ENCODE assay signal across 15 cellular contexts in genomic region chr12:46208370-46208769, GRCh38.
DNase-seq lines count a peak whose midpoint lies in the region; ATAC-seq, FAIRE-seq and TF ChIP-seq lines count a peak whose summit lies in the region.
"Had no signal": no experiment of that assay in that cellular context is flagged by ENCODE, and none has a peak within 500 bp of the region (broad histone marks: within the 10 kb centered on the region; RNA-seq: fewer than 3 reads in every experiment).

No MANE protein-coding gene starts in this region.

- H3K36me3 Mint-ChIP-seq in activated naive CD8-positive, alpha-beta T cell: peaks cover 42% of the 10 kb centered on the region

- H3F3A ChIP-seq in DOHH2 (ENCODE audit: control insufficient read depth, insufficient read depth): no peaks in the 10 kb centered on the region

- H3K27me3 Mint-ChIP-seq in activated naive CD8-positive, alpha-beta T cell: no peaks in the 10 kb centered on the region

- H3K36me3 ChIP-seq in DOHH2 (ENCODE audit: control insufficient read depth, low read length) (peaks cover 99% of the 10 kb centered on the region), pancreas (peaks cover 0 to 18% (median 0%) of the 10 kb centered on the region in 3 donors)

- H3K4me3 Mint-ChIP-seq in activated naive CD8-positive, alpha-beta T cell: peak overlapping the region; percentile 74

- no peaks in the 10 kb centered on the region for H4K20me1 ChIP-seq in DOHH2 (ENCODE audit: control insufficient read depth, insufficient read depth, low read depth, low read length)

- ATAC-seq in pancreas: no peak
- no peak for ATAC-seq in HG03565 (IDR thresholded peaks at IDR 0.05; ENCODE audit: unreplicated experiment)
- ATAC-seq in GM18873 (IDR thresholded peaks at IDR 0.05; ENCODE audit: low FRiP score, unreplicated experiment): no peak

- H3K79me2 ChIP-seq in DOHH2 (ENCODE audit: control insufficient read depth, low read length): peaks cover 48% of the 10 kb centered on the region

- H3K4me1 Mint-ChIP-seq in activated naive CD8-positive, alpha-beta T cell (ENCODE audit: low read depth): peaks cover 89% of the 10 kb centered on the region

- H3K9me3 ChIP-seq in DOHH2 (ENCODE audit: control insufficient read depth, insufficient read depth, low read length): no peaks in the 10 kb centered on the region
- no peaks in the 10 kb centered on the region for H3K9me3 ChIP-seq in pancreas
- H3K9me3 ChIP-seq: thoracic aorta had no signal

- H3K4me3 ChIP-seq in DOHH2 (ENCODE audit: low read length) (no peak overlapping the region), pancreas (no peak overlapping the region)
- H3K4me3 ChIP-seq: thoracic aorta had no signal

- peaks cover 41% of the 10 kb centered on the region for H3K4me1 ChIP-seq in DOHH2 (ENCODE audit: control insufficient read depth, low read length)
- peaks cover 21 to 34% (median 21%) of the 10 kb centered on the region in 3 donors for H3K4me1 ChIP-seq in pancreas

- H3K4me2 ChIP-seq in DOHH2 (ENCODE audit: low read length): 0 out of 2 replicates have a peak overlapping the region, but pooled peaks have one; percentile 7

- intact Hi-C loops in pancreas (cut with DNase I): no loop called here

- H3K27me3 ChIP-seq in DOHH2 (ENCODE audit: control insufficient read depth, low read length) (no peaks in the 10 kb centered on the region), pancreas (no peaks in the 10 kb centered on the region)

- peak overlapping the region; percentile 98 for H3K27ac Mint-ChIP-seq in activated naive CD8-positive, alpha-beta T cell

- peak; percentile 67 for FAIRE-seq in pancreas (lab: Jason Lieb, UNC)
- FAIRE-seq: TTC549 had no signal

- no peaks in the 10 kb centered on the region for H3K9me2 ChIP-seq in DOHH2 (replicated peaks; ENCODE audit: control insufficient read depth, low read length)

- H3K9me3 Mint-ChIP-seq in activated naive CD8-positive, alpha-beta T cell (ENCODE audit: low read depth): peaks cover 3% of the 10 kb centered on the region

- H3K27ac ChIP-seq in DOHH2 (ENCODE audit: low read depth, low read length) (peak overlapping the region; percentile 30), pancreas (peak overlapping the region in 1 of 4 donors; percentile 67)

- DNase-seq in NCI-H510A treated with DMSO at 0.1 percent for 48 hours (lab: John Stamatoyannopoulos, UW) (peak; percentile 28), NCI-H510A (lab: John Stamatoyannopoulos, UW) (no peak), pancreas (no peak), activated gamma-delta T cell (lab: John Stamatoyannopoulos, UW) (no peak)
- DNase-seq: erythroblast, hypothalamus, MM.1S, NCI-H524, occipital lobe had no signal

- TF ChIP-seq CTCF in DOHH2 (IDR thresholded peaks at IDR 0.05; ENCODE audit: low read depth, low read length, poor library complexity, severe bottlenecking) (no peak), pancreas (IDR thresholded peaks at IDR 0.05) (no peak)
